3 cellular contexts compared by ENCODE assay signal in genomic region chrX:10582215-10582733, GRCh38.
A peak's percentile ranks its signal among the peaks of the same experiment; 100 is the strongest.
TF ChIP-seq lines count a peak whose summit lies in the region.

No MANE protein-coding gene starts in this region.

TF ChIP-seq in HCT116, 20 proteins besides CTCF, POLR2A, EP300 and RAD21:
- TF ChIP-seq EZH2 (IDR thresholded peaks at IDR 0.05): no peak
- no peak for TF ChIP-seq ELF1 (IDR thresholded peaks at IDR 0.05; ENCODE audit: borderline replicate concordance, low read depth)
- TF ChIP-seq POLR2AphosphoS5 (IDR thresholded peaks at IDR 0.05; ENCODE audit: low read depth, low read length): no peak
- TF ChIP-seq ZNF274 (IDR thresholded peaks at IDR 0.05; ENCODE audit: low read depth, low read length): no peak
- TF ChIP-seq EGR1 (IDR thresholded peaks at IDR 0.05; ENCODE audit: low read depth): no peak
- TF ChIP-seq SRF (IDR thresholded peaks at IDR 0.05; ENCODE audit: low read depth): no peak
- peak; percentile 16; the same call in 1 of the 2 replicates for TF ChIP-seq CEBPB (IDR thresholded peaks at IDR 0.05; ENCODE audit: low read depth)
- no peak for TF ChIP-seq TCF7L2 (IDR thresholded peaks at IDR 0.05; ENCODE audit: borderline replicate concordance, extremely low read depth, insufficient read depth, insufficient read length)
- no peak for TF ChIP-seq SP1 (IDR thresholded peaks at IDR 0.05; ENCODE audit: low read depth)

TF ChIP-seq in endothelial cell of umbilical vein, 7 proteins besides CTCF, POLR2A, EP300 and RAD21:
- no peak for TF ChIP-seq JUN (IDR thresholded peaks at IDR 0.05; ENCODE audit: borderline replicate concordance, insufficient read depth, insufficient read length, low read depth)
- no peak for TF ChIP-seq POLR2AphosphoS5 (IDR thresholded peaks at IDR 0.05; ENCODE audit: insufficient read depth, low read depth, low read length)
- no peak for TF ChIP-seq EZH2 (IDR thresholded peaks at IDR 0.05; ENCODE audit: borderline replicate concordance, low read depth, low read length, severe bottlenecking)
- no peak for TF ChIP-seq MYC (IDR thresholded peaks at IDR 0.05; ENCODE audit: low read depth, low read length)
- peak; percentile 67 for TF ChIP-seq GATA2 (IDR thresholded peaks at IDR 0.05; ENCODE audit: insufficient read depth, insufficient read length, low read depth, low read length)
- peak; percentile 20 for TF ChIP-seq FOS (IDR thresholded peaks at IDR 0.05; ENCODE audit: borderline replicate concordance, insufficient read depth, low read length)
- TF ChIP-seq, protein P1, sequence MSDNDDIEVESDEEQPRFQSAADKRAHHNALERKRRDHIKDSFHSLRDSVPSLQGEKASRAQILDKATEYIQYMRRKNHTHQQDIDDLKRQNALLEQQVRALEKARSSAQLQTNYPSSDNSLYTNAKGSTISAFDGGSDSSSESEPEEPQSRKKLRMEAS (IDR thresholded peaks at IDR 0.05; ENCODE audit: insufficient read depth, insufficient read length): no peak

TF ChIP-seq in SK-N-SH, 30 proteins besides CTCF, POLR2A, EP300 and RAD21:
- TF ChIP-seq SMC3 (IDR thresholded peaks at IDR 0.05; ENCODE audit: low read depth, low read length) (no peak), FOXM1 (IDR thresholded peaks at IDR 0.05; ENCODE audit: low read depth) (no peak), PBX3 (IDR thresholded peaks at IDR 0.05) (no peak), NRF1 (IDR thresholded peaks at IDR 0.05; ENCODE audit: low read depth, low read length) (no peak)
